2 cellular contexts compared by ENCODE assay signal in genomic region chr5:133421394-133421793, GRCh38.
TF ChIP-seq lines count a peak whose summit lies in the region.

No MANE protein-coding gene starts in this region.

TF ChIP-seq in HCT116, 20 proteins besides CTCF, POLR2A, EP300 and RAD21:
- TF ChIP-seq REST (IDR thresholded peaks at IDR 0.05; ENCODE audit: low read depth) (no peak), EZH2phosphoT487 (IDR thresholded peaks at IDR 0.05; ENCODE audit: borderline replicate concordance) (no peak), TCF7L2 (IDR thresholded peaks at IDR 0.05; ENCODE audit: borderline replicate concordance, extremely low read depth, insufficient read depth, insufficient read length) (no peak), ELF1 (IDR thresholded peaks at IDR 0.05; ENCODE audit: borderline replicate concordance, low read depth) (no peak), EZH2 (IDR thresholded peaks at IDR 0.05) (no peak), POLR2AphosphoS5 (IDR thresholded peaks at IDR 0.05; ENCODE audit: low read depth, low read length) (no peak), SIN3A (IDR thresholded peaks at IDR 0.05; ENCODE audit: low read depth) (no peak), CBX3 (IDR thresholded peaks at IDR 0.05; ENCODE audit: low read depth) (no peak), FOSL1 (IDR thresholded peaks at IDR 0.05; ENCODE audit: low read depth) (no peak), JUND (IDR thresholded peaks at IDR 0.05) (no peak), ZFX (IDR thresholded peaks at IDR 0.05) (no peak)

TF ChIP-seq in WTC11, 78 proteins besides CTCF, POLR2A, EP300 and RAD21 (continued from another document):
- TF ChIP-seq, protein P1, sequence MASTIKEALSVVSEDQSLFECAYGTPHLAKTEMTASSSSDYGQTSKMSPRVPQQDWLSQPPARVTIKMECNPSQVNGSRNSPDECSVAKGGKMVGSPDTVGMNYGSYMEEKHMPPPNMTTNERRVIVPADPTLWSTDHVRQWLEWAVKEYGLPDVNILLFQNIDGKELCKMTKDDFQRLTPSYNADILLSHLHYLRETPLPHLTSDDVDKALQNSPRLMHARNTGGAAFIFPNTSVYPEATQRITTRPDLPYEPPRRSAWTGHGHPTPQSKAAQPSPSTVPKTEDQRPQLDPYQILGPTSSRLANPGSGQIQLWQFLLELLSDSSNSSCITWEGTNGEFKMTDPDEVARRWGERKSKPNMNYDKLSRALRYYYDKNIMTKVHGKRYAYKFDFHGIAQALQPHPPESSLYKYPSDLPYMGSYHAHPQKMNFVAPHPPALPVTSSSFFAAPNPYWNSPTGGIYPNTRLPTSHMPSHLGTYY (CRISPR knock-in tag; IDR thresholded peaks at IDR 0.05) = no peak
- TF ChIP-seq ZNF423 (CRISPR knock-in tag; IDR thresholded peaks at IDR 0.05) = no peak
- TF ChIP-seq ZNF263 (CRISPR knock-in tag; IDR thresholded peaks at IDR 0.05; ENCODE audit: low read depth) = no peak
- no peak for TF ChIP-seq TEAD1 (CRISPR knock-in tag; IDR thresholded peaks at IDR 0.05)
- no peak for TF ChIP-seq HMGA2 (CRISPR knock-in tag; IDR thresholded peaks at IDR 0.05)
